ENCODE assay signal across 4 cellular contexts in genomic region chr3:1465091-1465490, GRCh38.
DNase-seq lines count a peak whose midpoint lies in the region; ATAC-seq, FAIRE-seq and TF ChIP-seq lines count a peak whose summit lies in the region.
"Not testable (repeated sequence)": the region's sequence is repeated elsewhere in the genome, so short reads cannot be mapped to it uniquely, and the experiment has no call there.

No MANE protein-coding gene starts in this region.

- not testable (repeated sequence) for H2AFZ ChIP-seq in IMR-90 (replicated peaks; ENCODE audit: low read length, poor library complexity); endothelial cell of umbilical vein (ENCODE audit: low read depth, low read length); HepG2 (ENCODE audit: low read length)

- not testable (repeated sequence) for H3K23ac ChIP-seq in IMR-90 (ENCODE audit: low read depth, low read length)

- not testable (repeated sequence) for H3K18ac ChIP-seq in IMR-90 (ENCODE audit: low read depth, low read length)

- H3K9me1 ChIP-seq in IMR-90 (ENCODE audit: insufficient read depth, low read length); endothelial cell of umbilical vein (replicated peaks; ENCODE audit: control insufficient read depth, extremely low read depth, insufficient read depth, low read length): not testable (repeated sequence)

- not testable (repeated sequence) for H3K27me3 ChIP-seq in IMR-90 (ENCODE audit: control insufficient read depth, insufficient read depth, low read length); endothelial cell of umbilical vein (ENCODE audit: control insufficient read depth in 2 of 2, insufficient read depth in 2 of 2, low read length in 2 of 2); HepG2 (ENCODE audit: control insufficient read depth in 1 of 2, insufficient read depth in 2 of 2, low read length in 2 of 2)

- not testable (repeated sequence) for H4K20me1 ChIP-seq in IMR-90 (ENCODE audit: insufficient read depth, low read length); endothelial cell of umbilical vein (replicated peaks; ENCODE audit: control insufficient read depth, extremely low read depth, insufficient read depth, low read length); HepG2 (ENCODE audit: insufficient read depth, low read length)

- BruUV-seq in IMR-90 (replicated peaks; lab: Mats Ljungman, UMichigan); endothelial cell of umbilical vein (replicated peaks; lab: Mats Ljungman, UMichigan); HepG2 (replicated peaks; lab: Mats Ljungman, UMichigan): not testable (repeated sequence)

- H3K9me3 Mint-ChIP-seq in osteocyte (ENCODE audit: unreplicated experiment): peaks cover 14% of the 10 kb centered on the region

- dilution Hi-C loops in IMR-90 (cut with HindIII; ENCODE audit: low sequenced_read_pairs, unreplicated experiment); endothelial cell of umbilical vein (cut with MboI; ENCODE audit: extremely low pct_ligation_motif_present, low sequenced_read_pairs): not testable (repeated sequence)

- intact Hi-C loops in IMR-90 (cut with micrococcal nuclease); endothelial cell of umbilical vein (cut with micrococcal nuclease); HepG2 (cut with micrococcal nuclease; ENCODE audit: unreplicated experiment): not testable (repeated sequence)

- DNase-seq in IMR-90; endothelial cell of umbilical vein (ENCODE audit: low read depth, low spot score); HepG2 (ENCODE audit: low spot score); osteocyte (ENCODE audit: extremely low spot score, unreplicated experiment): not testable (repeated sequence)

- H3K79me1 ChIP-seq in IMR-90 (ENCODE audit: low read depth in 1 of 2, low read length in 2 of 2): not testable (repeated sequence)

- TF ChIP-seq EP300 in HepG2 (IDR thresholded peaks at IDR 0.05; ENCODE audit: low read depth in 2 of 2, low read length in 2 of 2); HepG2 (CRISPR knock-in tag; IDR thresholded peaks at IDR 0.05; ENCODE audit: borderline replicate concordance): not testable (repeated sequence)

- WGBS in IMR-90 (ENCODE audit: extremely low coverage in 2 of 2, insufficient read length in 1 of 2), 2 experiments: 50% methylated on average over 2 of the region's 10 CpGs; no CpG with 5 or more reads in 1 of the 2 experiments
- 49% methylated on average over 10 of the region's 10 CpGs for WGBS in HepG2 (ENCODE audit: low lambda C conversion rate)

- H2BK15ac ChIP-seq in IMR-90 (ENCODE audit: low read depth, low read length): not testable (repeated sequence)

- POLR2A ChIA-PET in IMR-90 (lab: Charles Lee; ENCODE audit: unreplicated experiment); endothelial cell of umbilical vein (lab: Charles Lee); HepG2 (lab: Yijun Ruan, JAX): not testable (repeated sequence)

- H3K9me3 ChIP-seq in IMR-90 (ENCODE audit: control insufficient read depth, insufficient read depth, low read length); endothelial cell of umbilical vein (replicated peaks; ENCODE audit: control insufficient read depth, insufficient read depth, low read length): not testable (repeated sequence)
- H3K9me3 ChIP-seq in HepG2 (ENCODE audit: low read length): peaks cover 88% of the 10 kb centered on the region

- not testable (repeated sequence) for TF ChIP-seq RAD21 in IMR-90 (IDR thresholded peaks at IDR 0.05; ENCODE audit: low read length); HepG2 (CRISPR knock-in tag; IDR thresholded peaks at IDR 0.05)

- H3K79me2 ChIP-seq in endothelial cell of umbilical vein (ENCODE audit: control insufficient read depth, insufficient read depth, low read length); HepG2 (ENCODE audit: insufficient read depth, low read length): not testable (repeated sequence)

- not testable (repeated sequence) for H3K36me3 ChIP-seq in IMR-90 (ENCODE audit: control insufficient read depth, insufficient read depth, low read length); endothelial cell of umbilical vein (ENCODE audit: control insufficient read depth in 2 of 2, extremely low read depth in 1 of 2, insufficient read depth in 2 of 2, low read length in 2 of 2); HepG2 (replicated peaks in 1 of 2; ENCODE audit: control insufficient read depth in 1 of 2, insufficient read depth in 2 of 2, low read length in 2 of 2)

- not testable (repeated sequence) for H2AK9ac ChIP-seq in IMR-90 (replicated peaks; ENCODE audit: low read depth, low read length, poor library complexity)

- H3K4ac ChIP-seq in IMR-90 (ENCODE audit: low read depth, low read length): not testable (repeated sequence)

- not testable (repeated sequence) for TF ChIP-seq POLR2A in IMR-90 (IDR thresholded peaks at IDR 0.05; ENCODE audit: low read depth, low read length); endothelial cell of umbilical vein (IDR thresholded peaks at IDR 0.05; ENCODE audit: low read depth, low read length); HepG2 (IDR thresholded peaks at IDR 0.05; ENCODE audit: insufficient read depth in 1 of 2, low read depth in 2 of 2, low read length in 2 of 2)

- in situ Hi-C loops in IMR-90 (cut with MboI; ENCODE audit: low sequenced_read_pairs); HepG2 (cut with HindIII; ENCODE audit: extremely low pct_ligation_motif_present, low pct_unique_long_range_greater_than_20kb): not testable (repeated sequence)

- H2BK5ac ChIP-seq in IMR-90 (ENCODE audit: low read depth, low read length, poor library complexity, severe bottlenecking): not testable (repeated sequence)

- not testable (repeated sequence) for H3K27me3 Mint-ChIP-seq in osteocyte (ENCODE audit: unreplicated experiment)

- H3K9ac ChIP-seq in IMR-90 (ENCODE audit: low read depth, low read length); endothelial cell of umbilical vein (replicated peaks; ENCODE audit: extremely low read depth, insufficient read depth, low read length); HepG2 (ENCODE audit: insufficient read depth, low read depth, low read length): not testable (repeated sequence)

- H4K5ac ChIP-seq in IMR-90 (ENCODE audit: low read depth, low read length): not testable (repeated sequence)

- ATAC-seq in IMR-90 (ENCODE audit: low read depth); HepG2: not testable (repeated sequence)

- H3K27ac ChIP-seq in IMR-90 (ENCODE audit: insufficient read depth, low read length); endothelial cell of umbilical vein (ENCODE audit: insufficient read depth, low read depth, low read length); HepG2 (ENCODE audit: extremely low read length, insufficient read depth, low read length): not testable (repeated sequence)

- CTCF ChIA-PET in IMR-90 (lab: Yijun Ruan, JAX); endothelial cell of umbilical vein (lab: Charles Lee); HepG2 (lab: Yijun Ruan, JAX; ENCODE audit: low intra/inter-chr PET ratio, low total read pairs): not testable (repeated sequence)

- H3K56ac ChIP-seq in IMR-90 (ENCODE audit: extremely low read depth, insufficient read depth, low read length): not testable (repeated sequence)

- not testable (repeated sequence) for H2AK5ac ChIP-seq in IMR-90 (ENCODE audit: low read depth, low read length)

- peaks cover 30% of the 10 kb centered on the region for H3K4me1 Mint-ChIP-seq in osteocyte (ENCODE audit: unreplicated experiment)

- H3K4me3 Mint-ChIP-seq in osteocyte (ENCODE audit: unreplicated experiment): not testable (repeated sequence)

- H3K14ac ChIP-seq in IMR-90 (replicated peaks; ENCODE audit: low read depth, low read length): not testable (repeated sequence)

- H4K8ac ChIP-seq in IMR-90 (ENCODE audit: low read depth in 2 of 2, low read length in 2 of 2): not testable (repeated sequence)

- not testable (repeated sequence) for H2BK120ac ChIP-seq in IMR-90 (ENCODE audit: low read depth, low read length)

- peak; percentile 65 for FAIRE-seq in endothelial cell of umbilical vein (lab: Jason Lieb, UNC)
- not testable (repeated sequence) for FAIRE-seq in HepG2 (lab: Jason Lieb, UNC)

- peak overlapping the region; percentile 50 for H3K27ac Mint-ChIP-seq in osteocyte (ENCODE audit: unreplicated experiment)

- H4K91ac ChIP-seq in IMR-90 (ENCODE audit: insufficient read depth, low read depth, low read length): not testable (repeated sequence)

- H2BK20ac ChIP-seq in IMR-90 (ENCODE audit: low read depth, low read length): not testable (repeated sequence)

- H3K4me1 ChIP-seq in IMR-90 (ENCODE audit: control insufficient read depth, insufficient read depth, low read length); endothelial cell of umbilical vein (ENCODE audit: control insufficient read depth, extremely low read depth, insufficient read depth, low read length); HepG2 (ENCODE audit: insufficient read depth, low read length): not testable (repeated sequence)

- H3K4me2 ChIP-seq in IMR-90 (ENCODE audit: low read depth, low read length); endothelial cell of umbilical vein (ENCODE audit: insufficient read depth, low read length); HepG2 (ENCODE audit: low read depth, low read length): not testable (repeated sequence)

- not testable (repeated sequence) for H3K36me3 Mint-ChIP-seq in osteocyte (ENCODE audit: unreplicated experiment)

- not testable (repeated sequence) for H3K4me3 ChIP-seq in IMR-90 (ENCODE audit: insufficient read depth, low read depth, low read length); endothelial cell of umbilical vein (replicated peaks in 1 of 3; ENCODE audit: insufficient read depth in 1 of 3, low read depth in 1 of 3, low read length in 3 of 3); HepG2 (replicated peaks in 1 of 3; ENCODE audit: insufficient read depth in 1 of 3, low read depth in 2 of 3, low read length in 3 of 3)

- TF ChIP-seq CTCF in IMR-90 (conservative IDR thresholded peaks at IDR 0.05; ENCODE audit: low read depth, low read length); endothelial cell of umbilical vein (IDR thresholded peaks at IDR 0.05; ENCODE audit: extremely low read depth in 1 of 2, insufficient read depth in 1 of 2, low read depth in 1 of 2, low read length in 2 of 2); HepG2 (CRISPR knock-in tag; IDR thresholded peaks at IDR 0.05); osteocyte (IDR thresholded peaks at IDR 0.05): not testable (repeated sequence)
